In the genomic region with DNA sequence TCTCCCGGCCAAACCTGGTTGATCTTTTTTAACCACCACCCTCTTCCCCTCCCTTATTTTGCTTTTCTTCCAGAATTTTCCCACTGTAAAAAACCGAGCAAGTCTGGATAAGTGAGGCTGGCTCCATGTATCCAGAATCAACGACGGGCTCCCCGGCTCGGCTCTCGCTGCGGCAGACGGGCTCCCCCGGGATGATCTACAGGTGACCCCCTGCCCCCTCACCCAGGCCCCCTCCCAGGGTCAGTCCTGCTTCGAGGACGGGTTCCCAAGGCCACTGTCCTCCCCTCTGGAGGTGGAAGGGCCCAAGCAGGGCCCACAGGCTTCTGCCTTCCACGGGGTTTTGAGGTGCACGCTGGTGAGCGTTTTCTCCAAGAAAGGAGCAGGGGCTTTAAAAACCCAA, we compare ENCODE assay signal across 21 cellular contexts. TPM values are rescaled to one million over a fixed set of nuclear protein-coding genes. Genes with fewer than 3 reads are reported as not detected.
DNase-seq lines count a peak whose midpoint lies in the region; ATAC-seq and TF ChIP-seq lines count a peak whose summit lies in the region.
"Had no signal": no experiment of that assay in that cellular context is flagged by ENCODE, and none has a peak within 500 bp of the region (broad histone marks: within the 10 kb centered on the region; RNA-seq: fewer than 3 reads in every experiment).

No MANE protein-coding gene starts in this region.

- CTCF ChIA-PET in activated naive CD4-positive, alpha-beta T cell treated with anti-CD3 and anti-CD28 coated beads for 36 hours (lab: Charles Lee), result no interaction called here

- no peak for DNase-seq in activated naive CD4-positive, alpha-beta T cell treated with anti-CD3 and anti-CD28 coated beads for 36 hours
- no peak for DNase-seq in activated naive CD8-positive, alpha-beta T cell treated with anti-CD3 and anti-CD28 coated beads for 36 hours
- DNase-seq in natural killer cell, result no peak
- DNase-seq in ureter (ENCODE audit: low spot score), result no peak
- DNase-seq: 8988T; ACHN; AML-193; Caco-2; CD4-positive, CD25-positive, alpha-beta regulatory T cell; CD8-positive, alpha-beta T cell; DMS153; DND-41; GOT3; HFFc6 had no signal

- no peak overlapping the region for H3K4me3 Mint-ChIP-seq in activated naive CD4-positive, alpha-beta T cell treated with anti-CD3 and anti-CD28 coated beads, Interleukin-2, amount 50 U/mL, for 24 hours
- H3K4me3 Mint-ChIP-seq in activated naive CD4-positive, alpha-beta T cell treated with anti-CD3 and anti-CD28 coated beads for 36 hours, result no peak overlapping the region
- no peak overlapping the region for H3K4me3 Mint-ChIP-seq in activated naive CD8-positive, alpha-beta T cell treated with anti-CD3 and anti-CD28 coated beads for 36 hours
- H3K4me3 Mint-ChIP-seq in natural killer cell, result no peak overlapping the region
- H3K4me3 Mint-ChIP-seq: CD8-positive, alpha-beta T cell; HFFc6 had no signal

- TF ChIP-seq CTCF in neutrophil (IDR thresholded peaks at IDR 0.05) (no peak), natural killer cell (IDR thresholded peaks at IDR 0.05) (no peak)

- peaks cover 29% of the 10 kb centered on the region for H3K4me1 Mint-ChIP-seq in activated naive CD4-positive, alpha-beta T cell treated with anti-CD3 and anti-CD28 coated beads, Interleukin-2, amount 50 U/mL, for 24 hours
- peaks cover 24% of the 10 kb centered on the region for H3K4me1 Mint-ChIP-seq in activated naive CD4-positive, alpha-beta T cell treated with anti-CD3 and anti-CD28 coated beads for 36 hours (ENCODE audit: low read depth)
- peaks cover 30% of the 10 kb centered on the region for H3K4me1 Mint-ChIP-seq in activated naive CD8-positive, alpha-beta T cell treated with anti-CD3 and anti-CD28 coated beads for 36 hours
- peaks cover 38 to 56% of the 10 kb centered on the region in 2 donors for H3K4me1 Mint-ChIP-seq in natural killer cell

- H3K9ac ChIP-seq in BLaER1, result 0 out of 2 replicates have a peak overlapping the region, but pooled peaks have one; percentile 29

- peaks cover 3% of the 10 kb centered on the region for H3K36me3 Mint-ChIP-seq in activated naive CD4-positive, alpha-beta T cell treated with anti-CD3 and anti-CD28 coated beads, Interleukin-2, amount 50 U/mL, for 24 hours
- peaks cover 16% of the 10 kb centered on the region for H3K36me3 Mint-ChIP-seq in activated naive CD4-positive, alpha-beta T cell treated with anti-CD3 and anti-CD28 coated beads for 36 hours (ENCODE audit: low read depth)
- peaks cover 20% of the 10 kb centered on the region for H3K36me3 Mint-ChIP-seq in activated naive CD8-positive, alpha-beta T cell treated with anti-CD3 and anti-CD28 coated beads for 36 hours
- no peaks in the 10 kb centered on the region for H3K36me3 Mint-ChIP-seq in natural killer cell

- no peaks in the 10 kb centered on the region for H3K27me3 ChIP-seq in BLaER1
- H3K27me3 ChIP-seq in neutrophil, result no peaks in the 10 kb centered on the region
- H3K27me3 ChIP-seq: BE2C had no signal

- H3K4me2 ChIP-seq in BLaER1, result peak overlapping the region; percentile 92
- H3K4me2 ChIP-seq: A549 had no signal

- peak overlapping the region; percentile 56 for H3K27ac ChIP-seq in BLaER1
- peak overlapping the region; percentile 72 for H3K27ac ChIP-seq in neutrophil
- H3K27ac ChIP-seq: A549, C4-2B had no signal

- H3K4me1 ChIP-seq in BLaER1 (peaks cover 98% of the 10 kb centered on the region), neutrophil (ENCODE audit: control insufficient read depth in 1 of 2, insufficient read depth in 1 of 2, low read depth in 1 of 2, low read length in 1 of 2) (peaks cover 39 to 42% of the 10 kb centered on the region in 2 experiments)
- H3K4me1 ChIP-seq: A549, BE2C, Caco-2, HAP-1 had no signal

- intact Hi-C loops in activated naive CD4-positive, alpha-beta T cell treated with anti-CD3 and anti-CD28 coated beads for 36 hours (cut with micrococcal nuclease), result no loop called here
- intact Hi-C loops in natural killer cell (cut with micrococcal nuclease), result no loop called here

- H3K27me3 Mint-ChIP-seq in activated naive CD4-positive, alpha-beta T cell treated with anti-CD3 and anti-CD28 coated beads, Interleukin-2, amount 50 U/mL, for 24 hours, result no peaks in the 10 kb centered on the region
- H3K27me3 Mint-ChIP-seq in activated naive CD4-positive, alpha-beta T cell treated with anti-CD3 and anti-CD28 coated beads for 36 hours (ENCODE audit: low read depth), result no peaks in the 10 kb centered on the region
- H3K27me3 Mint-ChIP-seq in activated naive CD8-positive, alpha-beta T cell treated with anti-CD3 and anti-CD28 coated beads for 36 hours, result no peaks in the 10 kb centered on the region
- H3K27me3 Mint-ChIP-seq in natural killer cell (ENCODE audit: low read depth in 2 of 2), result no peaks in the 10 kb centered on the region
- H3K27me3 Mint-ChIP-seq: CD4-positive, CD25-positive, alpha-beta regulatory T cell had no signal

- peaks cover 64% of the 10 kb centered on the region for H3K36me3 ChIP-seq in BLaER1
- peaks cover 77% of the 10 kb centered on the region for H3K36me3 ChIP-seq in neutrophil
- H3K36me3 ChIP-seq: BE2C, HAP-1 had no signal

- H4K20me1 ChIP-seq in BLaER1, result peaks cover 99% of the 10 kb centered on the region

- H3K4me3 ChIP-seq in BLaER1, result peak overlapping the region; percentile 17; the same call in 1 of the 2 replicates
- H3K4me3 ChIP-seq in neutrophil (ENCODE audit: low read depth in 1 of 2, low read length in 1 of 2), result no peak overlapping the region
- H3K4me3 ChIP-seq: A549, HAP-1 had no signal

- no peaks in the 10 kb centered on the region for H3K9me3 Mint-ChIP-seq in activated naive CD4-positive, alpha-beta T cell treated with anti-CD3 and anti-CD28 coated beads, Interleukin-2, amount 50 U/mL, for 24 hours
- H3K9me3 Mint-ChIP-seq in activated naive CD4-positive, alpha-beta T cell treated with anti-CD3 and anti-CD28 coated beads for 36 hours, result no peaks in the 10 kb centered on the region
- no peaks in the 10 kb centered on the region for H3K9me3 Mint-ChIP-seq in activated naive CD8-positive, alpha-beta T cell treated with anti-CD3 and anti-CD28 coated beads for 36 hours
- H3K9me3 Mint-ChIP-seq in natural killer cell, result no peaks in the 10 kb centered on the region
- H3K9me3 Mint-ChIP-seq: CD4-positive, CD25-positive, alpha-beta regulatory T cell; CD8-positive, alpha-beta T cell; HFFc6 had no signal

- H3K9me3 ChIP-seq in BLaER1, result no peaks in the 10 kb centered on the region
- no peaks in the 10 kb centered on the region for H3K9me3 ChIP-seq in neutrophil
- H3K9me3 ChIP-seq: A549, BE2C, Caco-2, HAP-1 had no signal

- H3K27ac Mint-ChIP-seq in activated naive CD4-positive, alpha-beta T cell treated with anti-CD3 and anti-CD28 coated beads, Interleukin-2, amount 50 U/mL, for 24 hours, result peak overlapping the region; percentile 46
- no peak overlapping the region for H3K27ac Mint-ChIP-seq in activated naive CD4-positive, alpha-beta T cell treated with anti-CD3 and anti-CD28 coated beads for 36 hours
- H3K27ac Mint-ChIP-seq in activated naive CD8-positive, alpha-beta T cell treated with anti-CD3 and anti-CD28 coated beads for 36 hours, result peak overlapping the region; percentile 11
- no peak overlapping the region for H3K27ac Mint-ChIP-seq in natural killer cell
- H3K27ac Mint-ChIP-seq: CD4-positive, CD25-positive, alpha-beta regulatory T cell; CD8-positive, alpha-beta T cell; HFFc6 had no signal

- ATAC-seq in natural killer cell, result no peak
- ATAC-seq: CD8-positive, alpha-beta T cell had no signal

RNA-seq across cellular contexts. Expression of a gene that starts 5.2 kb away (rescaled TPM):
- 100 to 1,000 TPM; 164 to 166 TPM for total RNA-seq in activated naive CD4-positive, alpha-beta T cell treated with anti-CD3 and anti-CD28 coated beads for 36 hours
- 100 to 1,000 TPM; 209 to 218 TPM for total RNA-seq in activated naive CD8-positive, alpha-beta T cell treated with anti-CD3 and anti-CD28 coated beads for 36 hours
- total RNA-seq in natural killer cell (100 to 1,000 TPM; 387 to 749 (median 430) TPM), ureter (17.5 TPM)

RNA-seq across cellular contexts. Expression of a gene that starts 48.2 kb away (rescaled TPM):
- 10 to 100 TPM; 10.7 to 11.2 TPM for total RNA-seq in activated naive CD4-positive, alpha-beta T cell treated with anti-CD3 and anti-CD28 coated beads for 36 hours
- total RNA-seq in activated naive CD8-positive, alpha-beta T cell treated with anti-CD3 and anti-CD28 coated beads for 36 hours, result 10 to 100 TPM; 11.4 to 12.6 TPM
- total RNA-seq in natural killer cell (10 to 100 TPM in 2 of 3 donors, 1 to 10 TPM in 1; 6.3 to 14.7 (median 10.1) TPM), ureter (15.3 TPM)

Comparison
In these comparisons a context has a peak if more than half of its experiments do, and no peak if none do; other contexts are left out.
1. H3K27ac Mint-ChIP-seq: peak in activated naive CD4-positive, alpha-beta T cell treated with anti-CD3 and anti-CD28 coated beads, Interleukin-2, amount 50 U/mL, for 24 hours (single experiment) and activated naive CD8-positive, alpha-beta T cell treated with anti-CD3 and anti-CD28 coated beads for 36 hours (single experiment); none in activated naive CD4-positive, alpha-beta T cell treated with anti-CD3 and anti-CD28 coated beads for 36 hours (single experiment) and natural killer cell (0 of 2).